Comparison of ENCODE assay signal across 8 cellular contexts in genomic region chr13:101452519-101453485, GRCh38. TPM values are rescaled to one million over a fixed set of nuclear protein-coding genes. Genes with fewer than 3 reads are reported as not detected.
DNase-seq lines count a peak whose midpoint lies in the region; ATAC-seq and TF ChIP-seq lines count a peak whose summit lies in the region.

Gene ITGBL1, plus strand, starts transcription at chr13:101452675. Its CDS starts 159 bp downstream, at chr13:101452834.

- TF ChIP-seq EP300 in SK-N-SH (IDR thresholded peaks at IDR 0.05; ENCODE audit: borderline replicate concordance in 1 of 2, low read depth in 1 of 2, low read length in 1 of 2) = no peak
- no peak for TF ChIP-seq EP300 in upper lobe of left lung (IDR thresholded peaks at IDR 0.05)

- DNase-seq in SK-N-SH = peak; percentile 38
- DNase-seq in right cardiac atrium = peak; percentile 24 to 74 (median 64)
- peak in 1 of 2 donors; percentile 78 for DNase-seq in upper lobe of left lung
- no peak for DNase-seq in GDM1 (lab: John Stamatoyannopoulos, UW)
- no peak for DNase-seq in DMS53 treated with DMSO at 0.1 percent for 48 hours (lab: John Stamatoyannopoulos, UW; ENCODE audit: unreplicated experiment)
- no peak for DNase-seq in central memory CD4-positive, alpha-beta T cell

- H3K27ac ChIP-seq in SK-N-SH (ENCODE audit: low read depth in 2 of 2, low read length in 1 of 2) = peak within 1 kb of the TSS; percentile 81 to 90
- H3K27ac ChIP-seq in right cardiac atrium (ENCODE audit: low read length) = no peak within 1 kb of the TSS
- peak within 1 kb of the TSS in 3 of 4 donors; percentile 11 to 56 (median 30) for H3K27ac ChIP-seq in upper lobe of left lung

- peak within 1 kb of the TSS; percentile 73 for H3K9ac ChIP-seq in SK-N-SH

- peaks cover 11 to 38% of the 10 kb centered on the region in 2 experiments for H3K4me1 ChIP-seq in SK-N-SH (ENCODE audit: control insufficient read depth in 1 of 2, insufficient read depth in 2 of 2, low read depth in 1 of 2, low read length in 1 of 2)
- H3K4me1 ChIP-seq in right cardiac atrium (ENCODE audit: control insufficient read depth, insufficient read depth, low read length) = peaks cover 3% of the 10 kb centered on the region
- H3K4me1 ChIP-seq in upper lobe of left lung = peaks cover 0 to 9% (median 2%) of the 10 kb centered on the region in 4 donors

- H2AFZ ChIP-seq in SK-N-SH (ENCODE audit: low read depth) = peak within 1 kb of the TSS; percentile 53

- no peak for TF ChIP-seq POLR2A in upper lobe of left lung (IDR thresholded peaks at IDR 0.05)

- no peaks in the 10 kb centered on the region for H3K9me2 ChIP-seq in SK-N-SH

- peaks cover 61% of the 10 kb centered on the region for H3K79me2 ChIP-seq in SK-N-SH (ENCODE audit: insufficient read depth)

- intact Hi-C loops in right cardiac atrium (cut with DNase I) = no loop called here

- H3F3A ChIP-seq in SK-N-SH (replicated peaks; ENCODE audit: insufficient read depth) = peaks cover 71% of the 10 kb centered on the region

- WGBS in SK-N-SH (ENCODE audit: low lambda C conversion rate) = 6% methylated on average over 12 of the region's 18 CpGs
- 53% methylated on average over 18 of the region's 18 CpGs for WGBS in right cardiac atrium
- 59 to 62% methylated on average over 16 of the region's 18 CpGs for WGBS in upper lobe of left lung, 2 donors

- H3K9me3 ChIP-seq in SK-N-SH (no peaks in the 10 kb centered on the region), right cardiac atrium (ENCODE audit: control insufficient read depth, low read length) (no peaks in the 10 kb centered on the region), upper lobe of left lung (no peaks in the 10 kb centered on the region)

- TF ChIP-seq CTCF in SK-N-SH (IDR thresholded peaks at IDR 0.05) (no peak), upper lobe of left lung (IDR thresholded peaks at IDR 0.05) (no peak)

- ATAC-seq in GM18520 (IDR thresholded peaks at IDR 0.05; ENCODE audit: unreplicated experiment) (peak; percentile 82), HG02623 (IDR thresholded peaks at IDR 0.05; ENCODE audit: unreplicated experiment) (peak; percentile 82), right cardiac atrium (peak; percentile 55 to 62), upper lobe of left lung (ENCODE audit: low FRiP score in 2 of 2) (peak; percentile 16 to 59)

- no peak for TF ChIP-seq RAD21 in SK-N-SH (IDR thresholded peaks at IDR 0.05; ENCODE audit: low read length)

- H3K36me3 ChIP-seq in SK-N-SH (replicated peaks in 1 of 2; ENCODE audit: control insufficient read depth in 1 of 2, insufficient read depth in 2 of 2, low read length in 1 of 2) = peaks cover 0 to 13% of the 10 kb centered on the region in 2 experiments
- no peaks in the 10 kb centered on the region for H3K36me3 ChIP-seq in upper lobe of left lung

- H3K27me3 ChIP-seq in SK-N-SH (ENCODE audit: insufficient read depth) (no peaks in the 10 kb centered on the region), right cardiac atrium (ENCODE audit: control insufficient read depth, insufficient read depth) (no peaks in the 10 kb centered on the region), upper lobe of left lung (peaks cover 0 to 3% (median 0%) of the 10 kb centered on the region in 4 donors)

- H3K4me3 ChIP-seq in SK-N-SH (ENCODE audit: low read depth in 2 of 2, low read length in 1 of 2) = peak within 1 kb of the TSS; percentile 65 to 82
- peak within 1 kb of the TSS; percentile 43 for H3K4me3 ChIP-seq in right cardiac atrium (ENCODE audit: low read length)
- H3K4me3 ChIP-seq in upper lobe of left lung = peak within 1 kb of the TSS in 3 of 4 donors; percentile 34 to 52 (median 49)

- no peaks in the 10 kb centered on the region for H4K20me1 ChIP-seq in SK-N-SH (ENCODE audit: insufficient read depth)

- POLR2A ChIA-PET in SK-N-SH (lab: Yijun Ruan, JAX) = interaction anchor here (0.5 kb wide), 1 partner anchor 1721 kb away, joined by 3 read pairs; no protein-coding TSS in a partner anchor

- peak within 1 kb of the TSS; percentile 92 for H3K4me2 ChIP-seq in SK-N-SH

- CTCF ChIA-PET in SK-N-SH (lab: Yijun Ruan, JAX) = interaction anchor here (0.6 to 2.0 kb wide), 7 partner anchors 8 to 308 kb away, joined by 3 to 14 read pairs (median 3); no protein-coding TSS in a partner anchor

TF ChIP-seq in SK-N-SH, 30 proteins besides CTCF, POLR2A, EP300 and RAD21:
- TF ChIP-seq REST (IDR thresholded peaks at IDR 0.05; ENCODE audit: low read depth, low read length) (0 out of 2 replicates have a peak, but pooled peaks have one; percentile 11), FOXM1 (IDR thresholded peaks at IDR 0.05; ENCODE audit: low read depth) (no peak), GABPA (IDR thresholded peaks at IDR 0.05; ENCODE audit: low read depth) (no peak), SIN3A (IDR thresholded peaks at IDR 0.05; ENCODE audit: borderline replicate concordance, low read depth, low read length) (no peak), IRF3 (IDR thresholded peaks at IDR 0.05; ENCODE audit: low read depth, low read length) (no peak), TCF12 (IDR thresholded peaks at IDR 0.05) (peak; percentile 55), NRF1 (IDR thresholded peaks at IDR 0.05; ENCODE audit: low read depth, low read length) (no peak), YY1 (IDR thresholded peaks at IDR 0.05; ENCODE audit: low read depth) (peak; percentile 41; the same call in 1 of the 2 replicates), ELF1 (IDR thresholded peaks at IDR 0.05) (no peak), MEF2A (IDR thresholded peaks at IDR 0.05; ENCODE audit: borderline replicate concordance, low read depth) (no peak)

RNA-seq across cellular contexts. Expression of gene ITGBL1, which starts in this region (rescaled TPM):
- polyA plus RNA-seq in SK-N-SH (2012; rRNA removed) = 78.7 and 90.0 TPM in 2 replicates
- polyA plus RNA-seq in SK-N-SH (2012; cell fraction: cytosol; rRNA removed) = 114 and 131 TPM in 2 replicates
- polyA plus RNA-seq in SK-N-SH (2012; cell fraction: nucleus; rRNA removed) = 52.8 and 78.7 TPM in 2 replicates
- 10 to 100 TPM in 1 of 4 donors, 1 to 10 TPM in 3; 6.9 to 11.2 (median 7.6) TPM for total RNA-seq in right cardiac atrium
- 5.8 TPM for polyA plus RNA-seq in right cardiac atrium
- 10 to 100 TPM in 5 of 6 donors, 1 to 10 TPM in 1; 5.2 to 51.9 (median 21.9) TPM for total RNA-seq in upper lobe of left lung

Comparison
In these comparisons a context has a peak if more than half of its experiments do, and no peak if none do; other contexts are left out.
1. DNase-seq: peak in SK-N-SH (single experiment) and right cardiac atrium (3 of 3); none in GDM1 (single experiment), DMS53 treated with DMSO at 0.1 percent for 48 hours (single experiment) and central memory CD4-positive, alpha-beta T cell (single experiment).
2. Peak in every context shown above with its lines, with median percentiles within 50 percentile points of each other: ATAC-seq and H3K4me3 ChIP-seq.